8 cellular contexts compared by ENCODE assay signal in genomic region chr1:59393211-59394180, GRCh38.
DNase-seq lines count a peak whose midpoint lies in the region; TF ChIP-seq lines count a peak whose summit lies in the region.

No MANE protein-coding gene starts in this region.

- H3K4me3 ChIP-seq in esophagus squamous epithelium (peak overlapping the region in 1 of 4 donors; percentile 9), muscle layer of duodenum (ENCODE audit: low read depth in 1 of 2, low read length in 2 of 2) (peak overlapping the region in 1 of 2 donors; percentile 11)

- H3K4me1 ChIP-seq in esophagus squamous epithelium (peaks cover 0 to 25% (median 0%) of the 10 kb centered on the region in 3 donors), muscle layer of duodenum (ENCODE audit: control insufficient read depth in 1 of 2, insufficient read depth in 2 of 2, low read length in 2 of 2) (peaks cover 4 to 11% of the 10 kb centered on the region in 2 donors)

- WGBS in esophagus squamous epithelium, 2 donors: 54 to 59% methylated on average over 6 to 7 of the region's 7 CpGs

- DNase-seq in COLO829 (ENCODE audit: low spot score): peak; percentile 25
- peak; percentile 58 to 70 for DNase-seq in NCI-H524 (lab: John Stamatoyannopoulos, UW)
- DNase-seq in esophagus squamous epithelium (lab: John Stamatoyannopoulos, UW): no peak
- no peak for DNase-seq in A172 (ENCODE audit: low spot score)
- no peak for DNase-seq in NK-92 treated with Interleukin-12 subunit alpha and Interleukin-12 subunit beta, amount 100 ng/mL, for 24 hours (lab: John Stamatoyannopoulos, UW)
- no peak for DNase-seq in activated CD8-positive, alpha-beta memory T cell treated with anti-CD3 and anti-CD28 coated beads for 24 hours
- DNase-seq in GM13976 (ENCODE audit: low spot score): no peak

- H3K9me3 ChIP-seq in esophagus squamous epithelium: no peaks in the 10 kb centered on the region
- no peaks in the 10 kb centered on the region for H3K9me3 ChIP-seq in muscle layer of duodenum (ENCODE audit: control insufficient read depth in 1 of 2, low read length in 2 of 2)

- H3K36me3 ChIP-seq in esophagus squamous epithelium (no peaks in the 10 kb centered on the region), muscle layer of duodenum (ENCODE audit: control insufficient read depth in 1 of 2, insufficient read depth in 2 of 2, low read length in 2 of 2) (peaks cover 0 to 3% of the 10 kb centered on the region in 2 donors)

- no peak for TF ChIP-seq CTCF in esophagus squamous epithelium (IDR thresholded peaks at IDR 0.05)
- no peak for TF ChIP-seq CTCF in GM13976 (IDR thresholded peaks at IDR 0.05; ENCODE audit: borderline replicate concordance, control extremely low read depth, extremely low read depth, insufficient read depth, missing control alignments)

- no peak for TF ChIP-seq POLR2A in esophagus squamous epithelium (IDR thresholded peaks at IDR 0.05)

- peak overlapping the region; percentile 32 to 87 (median 74) for H3K27ac ChIP-seq in esophagus squamous epithelium
- H3K27ac ChIP-seq in muscle layer of duodenum (ENCODE audit: low read length): peak overlapping the region; percentile 90

- intact Hi-C loops in esophagus squamous epithelium (cut with DNase I): no loop called here

- H3K27me3 ChIP-seq in esophagus squamous epithelium: no peaks in the 10 kb centered on the region
- H3K27me3 ChIP-seq in muscle layer of duodenum (ENCODE audit: low read depth, low read length): no peaks in the 10 kb centered on the region

- in situ Hi-C loops in GM13976 (cut with MboI; ENCODE audit: low sequenced_read_pairs, unreplicated experiment): no loop called here

Comparison
In these comparisons a context has a peak if more than half of its experiments do, and no peak if none do; other contexts are left out.
1. DNase-seq: peak in COLO829 (single experiment) and NCI-H524 (2 of 2); none in esophagus squamous epithelium (single experiment), A172 (single experiment), NK-92 treated with Interleukin-12 subunit alpha and Interleukin-12 subunit beta, amount 100 ng/mL, for 24 hours (single experiment), activated CD8-positive, alpha-beta memory T cell treated with anti-CD3 and anti-CD28 coated beads for 24 hours (single experiment) and GM13976 (single experiment).